In genomic region chr5:14108170-14108996, GRCh38 we compare ENCODE assay signal across 8 cellular contexts. TPM values are rescaled to one million over a fixed set of nuclear protein-coding genes. Genes with fewer than 3 reads are reported as not detected.
A peak's percentile ranks its signal among the peaks of the same experiment; 100 is the strongest.
DNase-seq lines count a peak whose midpoint lies in the region; ATAC-seq and TF ChIP-seq lines count a peak whose summit lies in the region.

No MANE protein-coding gene starts in this region.

- DNase-seq in stimulated activated CD4-positive, alpha-beta T cell treated with anti-CD3 and anti-CD28 coated beads, Interleukin-2, amount 100 ng/mL, for 48 hours: peak; percentile 1 to 4
- no peak for DNase-seq in stimulated activated CD4-positive, alpha-beta T cell treated with anti-CD3 and anti-CD28 coated beads, Interleukin-4, amount 100 ng/mL, for 1 hour
- DNase-seq in H7: peak; percentile 70
- DNase-seq in SJCRH30: peak; percentile 25 to 65
- peak in 6 of 10 donors; percentile 31 to 49 (median 45) for DNase-seq in dorsolateral prefrontal cortex
- DNase-seq in right lobe of liver: peak in 2 of 3 donors; percentile 43 to 68
- DNase-seq in substantia nigra (lab: John Stamatoyannopoulos, UW): peak in 33 of 49 donors; percentile 2 to 64 (median 29)

- peak; percentile 95 to 98 (median 96) for ATAC-seq in right lobe of liver

- no peaks in the 10 kb centered on the region for H3K79me2 ChIP-seq in KMS-11 (ENCODE audit: insufficient read depth, low read depth)

- no peaks in the 10 kb centered on the region for H3K9me3 ChIP-seq in SJCRH30 (replicated peaks)
- H3K9me3 ChIP-seq in right lobe of liver: no peaks in the 10 kb centered on the region

- no peak overlapping the region for H3K27ac ChIP-seq in KMS-11
- no peak overlapping the region for H3K27ac ChIP-seq in SJCRH30
- no peak overlapping the region for H3K27ac ChIP-seq in dorsolateral prefrontal cortex
- no peak overlapping the region for H3K27ac ChIP-seq in right lobe of liver
- no peak overlapping the region for H3K27ac ChIP-seq in substantia nigra (ENCODE audit: low read depth, low read length, poor library complexity, severe bottlenecking)

- TF ChIP-seq CTCF in KMS-11 (conservative IDR thresholded peaks at IDR 0.05; ENCODE audit: low read depth, low read length) (peak; percentile 83), dorsolateral prefrontal cortex (IDR thresholded peaks at IDR 0.05 in 54 of 56, conservative IDR thresholded peaks at IDR 0.05 in 2 of 56; ENCODE audit: low read depth in 1 of 56, partially characterized antibody in 56 of 56) (peak; percentile 51 to 80 (median 70)), right lobe of liver (IDR thresholded peaks at IDR 0.05) (peak; percentile 63 to 72 (median 68))

- H2AFZ ChIP-seq in KMS-11 (ENCODE audit: low read depth): peak overlapping the region; percentile 50; the same call in 1 of the 2 replicates

- H4K20me1 ChIP-seq in KMS-11 (ENCODE audit: insufficient read depth): no peaks in the 10 kb centered on the region

- H3K9ac ChIP-seq in KMS-11: no peak overlapping the region

- H3K36me3 ChIP-seq in H7 (replicated peaks; ENCODE audit: control insufficient read depth, insufficient read depth, low read length) (no peaks in the 10 kb centered on the region), KMS-11 (ENCODE audit: insufficient read depth) (no peaks in the 10 kb centered on the region), SJCRH30 (no peaks in the 10 kb centered on the region), right lobe of liver (no peaks in the 10 kb centered on the region)

- H3K4me1 ChIP-seq in KMS-11 (ENCODE audit: low read depth, poor library complexity, severe bottlenecking) (peaks cover 13% of the 10 kb centered on the region), SJCRH30 (peaks cover 8% of the 10 kb centered on the region), right lobe of liver (peaks cover 0 to 8% (median 0%) of the 10 kb centered on the region in 4 donors)

- H3K27me3 ChIP-seq in H7 (ENCODE audit: control insufficient read depth, insufficient read depth, low read length) (no peaks in the 10 kb centered on the region), KMS-11 (ENCODE audit: insufficient read depth, low read depth) (no peaks in the 10 kb centered on the region), SJCRH30 (no peaks in the 10 kb centered on the region), dorsolateral prefrontal cortex (peaks cover 0 to 5% (median 0%) of the 10 kb centered on the region in 45 donors), right lobe of liver (no peaks in the 10 kb centered on the region)

- H3K4me2 ChIP-seq in KMS-11: no peak overlapping the region

- H3K4me3 ChIP-seq in H7 (ENCODE audit: insufficient read depth, low read depth, low read length) (peak overlapping the region; percentile 8; the same call in 1 of the 2 replicates), KMS-11 (IDR thresholded peaks at IDR 0.05; ENCODE audit: insufficient read depth, low read depth, low read length) (no peak overlapping the region), SJCRH30 (no peak overlapping the region), dorsolateral prefrontal cortex (peak overlapping the region in 27 of 59 donors; percentile 3 to 49 (median 30)), right lobe of liver (peak overlapping the region; percentile 19 to 47 (median 35))

- intact Hi-C loops in dorsolateral prefrontal cortex (cut with DNase I): loop anchor here in 1 of 2 donors (2.0 to 5.0 kb wide), 2 partner anchors 34 to 160 kb away; partner anchors contain the start of gene TRIO
- intact Hi-C loops in right lobe of liver (cut with DNase I): loop anchor here in 1 of 2 donors (5.0 kb wide), 1 partner anchor 159 kb away; no protein-coding TSS in a partner anchor

- 9% methylated on average over 21 of the region's 21 CpGs for WGBS in right lobe of liver (ENCODE audit: insufficient coverage, low coverage, low lambda C conversion rate, missing lambda C conversion rate)

- no peak for TF ChIP-seq POLR2A in right lobe of liver (IDR thresholded peaks at IDR 0.05)

RNA-seq across cellular contexts. Expression of gene TRIO, which starts 34.8 kb away (rescaled TPM):
- 39.7 and 49.3 TPM in 2 replicates for total RNA-seq in H7 (2014; rRNA removed; shearing (Covaris generic))
- total RNA-seq in SJCRH30 (2014; rRNA removed; shearing (Covaris generic)): 67.9 and 82.9 TPM in 2 replicates
- total RNA-seq in dorsolateral prefrontal cortex (100 to 1,000 TPM; 171 to 414 (median 292) TPM), right lobe of liver (10 to 100 TPM; 34.7 to 63.5 (median 50.2) TPM)

Comparison
In these comparisons a context has a peak if more than half of its experiments do, and no peak if none do; other contexts are left out.
1. H3K4me3 ChIP-seq: peak in H7 (single experiment) and right lobe of liver (3 of 3); none in KMS-11 (single experiment) and SJCRH30 (single experiment).
2. Peak in every context shown above with its lines, with median percentiles within 50 percentile points of each other: CTCF ChIP-seq.